ENCODE assay signal across 1 cellular context in genomic region chr6:170316071-170316470, GRCh38.
TF ChIP-seq lines count a peak whose summit lies in the region.

No MANE protein-coding gene starts in this region.

TF ChIP-seq in HEK293, 187 proteins besides CTCF, POLR2A, EP300 and RAD21:
- TF ChIP-seq KLF8 (tag by site-specific recombination; IDR thresholded peaks at IDR 0.05) = no peak
- TF ChIP-seq ZNF221 (tag by site-specific recombination; IDR thresholded peaks at IDR 0.05; ENCODE audit: borderline replicate concordance) = no peak
- TF ChIP-seq ZNF266 (tag by site-specific recombination; IDR thresholded peaks at IDR 0.05; ENCODE audit: low read depth) = no peak
- TF ChIP-seq, protein P1, sequence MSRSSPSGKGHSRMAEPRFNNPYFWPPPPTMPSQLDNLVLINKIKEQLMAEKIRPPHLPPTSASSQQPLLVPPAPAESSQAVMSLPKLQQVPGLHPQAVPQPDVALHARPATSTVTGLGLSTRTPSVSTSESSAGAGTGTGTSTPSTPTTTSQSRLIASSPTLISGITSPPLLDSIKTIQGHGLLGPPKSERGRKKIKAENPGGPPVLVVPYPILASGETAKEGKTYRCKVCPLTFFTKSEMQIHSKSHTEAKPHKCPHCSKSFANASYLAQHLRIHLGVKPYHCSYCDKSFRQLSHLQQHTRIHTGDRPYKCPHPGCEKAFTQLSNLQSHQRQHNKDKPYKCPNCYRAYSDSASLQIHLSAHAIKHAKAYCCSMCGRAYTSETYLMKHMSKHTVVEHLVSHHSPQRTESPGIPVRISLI (tag by site-specific recombination; IDR thresholded peaks at IDR 0.05) = no peak
- TF ChIP-seq SETDB1 (IDR thresholded peaks at IDR 0.05; ENCODE audit: insufficient read length, low read length) = peak; percentile 37
- TF ChIP-seq GLIS1 (tag by site-specific recombination; IDR thresholded peaks at IDR 0.05) = no peak
- TF ChIP-seq, protein P2, sequence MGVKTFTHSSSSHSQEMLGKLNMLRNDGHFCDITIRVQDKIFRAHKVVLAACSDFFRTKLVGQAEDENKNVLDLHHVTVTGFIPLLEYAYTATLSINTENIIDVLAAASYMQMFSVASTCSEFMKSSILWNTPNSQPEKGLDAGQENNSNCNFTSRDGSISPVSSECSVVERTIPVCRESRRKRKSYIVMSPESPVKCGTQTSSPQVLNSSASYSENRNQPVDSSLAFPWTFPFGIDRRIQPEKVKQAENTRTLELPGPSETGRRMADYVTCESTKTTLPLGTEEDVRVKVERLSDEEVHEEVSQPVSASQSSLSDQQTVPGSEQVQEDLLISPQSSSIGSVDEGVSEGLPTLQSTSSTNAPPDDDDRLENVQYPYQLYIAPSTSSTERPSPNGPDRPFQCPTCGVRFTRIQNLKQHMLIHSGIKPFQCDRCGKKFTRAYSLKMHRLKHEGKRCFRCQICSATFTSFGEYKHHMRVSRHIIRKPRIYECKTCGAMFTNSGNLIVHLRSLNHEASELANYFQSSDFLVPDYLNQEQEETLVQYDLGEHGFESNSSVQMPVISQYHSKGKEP (tag by site-specific recombination; IDR thresholded peaks at IDR 0.05) = no peak
